1 cellular context compared by ENCODE assay signal in the genomic region with DNA sequence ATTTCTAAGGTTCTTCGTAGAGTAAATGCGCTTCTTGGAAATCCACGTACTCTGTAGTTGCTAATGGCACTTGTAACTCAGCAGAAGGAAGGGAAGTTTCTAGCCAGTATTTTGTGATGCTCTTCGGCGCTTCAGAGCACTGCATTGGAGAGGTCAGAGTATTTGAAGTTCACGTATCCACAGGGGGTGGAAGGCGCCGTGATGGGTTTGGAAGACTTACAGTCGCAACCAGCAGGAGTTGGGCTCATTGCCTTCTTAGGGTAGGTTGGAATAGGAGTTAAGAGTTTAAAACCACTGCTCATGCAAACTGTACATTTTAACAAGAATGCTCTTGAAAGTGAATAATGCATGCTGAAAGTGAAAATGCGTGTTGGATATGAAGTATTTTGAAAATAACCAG.
TF ChIP-seq lines count a peak whose summit lies in the region.

No MANE protein-coding gene starts in this region.

TF ChIP-seq in GM12878, 131 proteins besides CTCF, POLR2A, EP300 and RAD21 (continued from another document):
- no peak for TF ChIP-seq MEF2B (IDR thresholded peaks at IDR 0.05; ENCODE audit: partially characterized antibody, poor library complexity, severe bottlenecking)
- no peak for TF ChIP-seq ZNF207 (IDR thresholded peaks at IDR 0.05; ENCODE audit: borderline replicate concordance)
- no peak for TF ChIP-seq YY1 (IDR thresholded peaks at IDR 0.05; ENCODE audit: low read depth, low read length)
- no peak for TF ChIP-seq BACH1 (IDR thresholded peaks at IDR 0.05; ENCODE audit: borderline replicate concordance)
- no peak for TF ChIP-seq ZNF622 (IDR thresholded peaks at IDR 0.05)
- TF ChIP-seq TCF12 (IDR thresholded peaks at IDR 0.05; ENCODE audit: low read depth, low read length): no peak
- no peak for TF ChIP-seq SMARCA5 (IDR thresholded peaks at IDR 0.05)
- no peak for TF ChIP-seq WRNIP1 (IDR thresholded peaks at IDR 0.05; ENCODE audit: borderline replicate concordance, low read depth, low read length)
- TF ChIP-seq TARDBP (IDR thresholded peaks at IDR 0.05; ENCODE audit: borderline replicate concordance): no peak
